Comparison of ENCODE assay signal across 10 cellular contexts in the genomic region with DNA sequence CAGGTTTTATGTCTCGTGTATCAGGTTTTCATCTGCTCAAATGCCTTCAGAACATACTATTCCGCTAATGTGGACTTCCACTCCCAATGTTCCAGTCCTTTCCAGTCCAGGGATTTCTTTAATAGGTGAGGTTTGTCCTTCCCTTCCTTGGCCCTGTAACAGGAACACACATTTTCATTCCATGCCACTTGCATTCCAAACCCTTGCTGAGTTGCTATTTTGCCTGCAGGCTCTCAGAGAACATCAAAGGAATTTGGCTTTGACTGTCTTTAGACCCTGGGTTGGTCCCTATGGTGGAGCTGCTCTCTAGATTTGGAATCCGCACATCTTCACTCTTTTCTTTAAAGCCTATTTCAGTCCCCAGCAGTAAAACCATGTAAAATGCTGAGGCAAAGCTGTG. TPM values are rescaled to one million over a fixed set of nuclear protein-coding genes. Genes with fewer than 3 reads are reported as not detected.
A peak's percentile ranks its signal among the peaks of the same experiment; 100 is the strongest.
DNase-seq lines count a peak whose midpoint lies in the region; TF ChIP-seq lines count a peak whose summit lies in the region.
"Had no signal": no experiment of that assay in that cellular context is flagged by ENCODE, and none has a peak within 500 bp of the region (broad histone marks: within the 10 kb centered on the region; RNA-seq: fewer than 3 reads in every experiment).

No MANE protein-coding gene starts in this region.

- H2AFZ ChIP-seq in OCI-LY3 (ENCODE audit: low read depth, low read length) (no peak overlapping the region), neural progenitor cell (replicated peaks) (peak overlapping the region; percentile 94)

- TF ChIP-seq CTCF in OCI-LY3 (IDR thresholded peaks at IDR 0.05; ENCODE audit: low read depth, low read length) = no peak
- TF ChIP-seq CTCF in epithelial cell of proximal tubule (conservative IDR thresholded peaks at IDR 0.05; ENCODE audit: low read depth, low read length) = no peak
- no peak for TF ChIP-seq CTCF in neural progenitor cell (IDR thresholded peaks at IDR 0.05)
- no peak for TF ChIP-seq CTCF in lower leg skin (IDR thresholded peaks at IDR 0.05)
- TF ChIP-seq CTCF in breast epithelium (IDR thresholded peaks at IDR 0.05) = no peak
- TF ChIP-seq CTCF in vagina (IDR thresholded peaks at IDR 0.05) = no peak

- 73 to 75% methylated on average over 3 of the region's 3 CpGs for WGBS in lower leg skin, 2 donors

- H3K9ac ChIP-seq in OCI-LY3 (ENCODE audit: low read length) = no peak overlapping the region
- H3K9ac ChIP-seq in neural progenitor cell = no peak overlapping the region

- DNase-seq in EL (peak; percentile 63), epithelial cell of proximal tubule (ENCODE audit: low read depth) (no peak), neural progenitor cell (ENCODE audit: low spot score) (peak; percentile 52), globus pallidus (ENCODE audit: low spot score) (no peak), lower leg skin (ENCODE audit: low spot score in 2 of 2) (no peak), breast epithelium (ENCODE audit: low spot score in 2 of 2) (no peak), vagina (ENCODE audit: extremely low spot score in 2 of 2) (no peak)
- DNase-seq: activated CD4-positive, alpha-beta T cell treated with anti-CD3 and anti-CD28 coated beads, Interleukin-2, amount 50 U/mL, for 4 hours; NCI-H1092 treated with DMSO at 0.1 percent for 48 hours had no signal

- H3K27ac Mint-ChIP-seq in neural progenitor cell = peak overlapping the region; percentile 2

- H3K79me2 ChIP-seq in OCI-LY3 (ENCODE audit: low read length) = no peaks in the 10 kb centered on the region
- no peaks in the 10 kb centered on the region for H3K79me2 ChIP-seq in neural progenitor cell (ENCODE audit: low read depth)

- no peak overlapping the region for H3K27ac ChIP-seq in OCI-LY3 (ENCODE audit: low read length)
- no peak overlapping the region for H3K27ac ChIP-seq in neural progenitor cell
- H3K27ac ChIP-seq in breast epithelium = no peak overlapping the region
- no peak overlapping the region for H3K27ac ChIP-seq in vagina

- H3K4me1 ChIP-seq in OCI-LY3 (ENCODE audit: low read length) (peaks cover 49% of the 10 kb centered on the region), neural progenitor cell (peaks cover 5% of the 10 kb centered on the region), breast epithelium (no peaks in the 10 kb centered on the region), vagina (peaks cover 7% of the 10 kb centered on the region)

- H3K9me3 Mint-ChIP-seq in neural progenitor cell = peaks cover 4% of the 10 kb centered on the region

- peaks cover 12% of the 10 kb centered on the region for H3K36me3 ChIP-seq in OCI-LY3 (replicated peaks; ENCODE audit: low read depth, low read length)
- H3K36me3 ChIP-seq in neural progenitor cell = no peaks in the 10 kb centered on the region
- H3K36me3 ChIP-seq in breast epithelium = no peaks in the 10 kb centered on the region
- no peaks in the 10 kb centered on the region for H3K36me3 ChIP-seq in vagina

- H3K36me3 Mint-ChIP-seq in neural progenitor cell = no peaks in the 10 kb centered on the region

- intact Hi-C loops in lower leg skin (cut with DNase I; ENCODE audit: low total_unique reads) (no loop called here), breast epithelium (cut with DNase I; ENCODE audit: low total_unique reads) (no loop called here), vagina (cut with DNase I) (no loop called here)

- peaks cover 7% of the 10 kb centered on the region for H3K27me3 Mint-ChIP-seq in neural progenitor cell (ENCODE audit: insufficient read depth, low read depth)

- TF ChIP-seq POLR2A in lower leg skin (IDR thresholded peaks at IDR 0.05) = no peak
- TF ChIP-seq POLR2A in breast epithelium (IDR thresholded peaks at IDR 0.05) = no peak
- no peak for TF ChIP-seq POLR2A in vagina (IDR thresholded peaks at IDR 0.05)

- H4K20me1 ChIP-seq in OCI-LY3 (ENCODE audit: insufficient read depth, low read length) (no peaks in the 10 kb centered on the region), neural progenitor cell (ENCODE audit: low read depth) (no peaks in the 10 kb centered on the region)

- peaks cover 6% of the 10 kb centered on the region for H3F3A ChIP-seq in neural progenitor cell (ENCODE audit: low read depth)

- H3K27me3 ChIP-seq in OCI-LY3 (ENCODE audit: low read depth, low read length) = no peaks in the 10 kb centered on the region
- peaks cover 23% of the 10 kb centered on the region for H3K27me3 ChIP-seq in neural progenitor cell
- no peaks in the 10 kb centered on the region for H3K27me3 ChIP-seq in breast epithelium
- no peaks in the 10 kb centered on the region for H3K27me3 ChIP-seq in vagina

- H3K4me1 Mint-ChIP-seq in neural progenitor cell = peaks cover 29% of the 10 kb centered on the region

- H3K4me3 ChIP-seq in OCI-LY3 (ENCODE audit: low read length) (peak overlapping the region; percentile 76; the same call in 1 of the 2 replicates), epithelial cell of proximal tubule (ENCODE audit: low read depth, low read length) (peak overlapping the region; percentile 65), neural progenitor cell (peak overlapping the region; percentile 57), lower leg skin (ENCODE audit: low read depth, poor library complexity, severe bottlenecking) (no peak overlapping the region), breast epithelium (no peak overlapping the region), vagina (no peak overlapping the region)

- H3K9me3 ChIP-seq in OCI-LY3 (ENCODE audit: insufficient read depth, low read length) = peaks cover 5% of the 10 kb centered on the region; the same call in 1 of the 2 replicates
- H3K9me3 ChIP-seq in neural progenitor cell (ENCODE audit: low read depth) = no peaks in the 10 kb centered on the region
- H3K9me3 ChIP-seq in breast epithelium = no peaks in the 10 kb centered on the region
- H3K9me3 ChIP-seq in vagina = no peaks in the 10 kb centered on the region

- peak overlapping the region; percentile 73 for H3K4me3 Mint-ChIP-seq in neural progenitor cell

- H3K4me2 ChIP-seq in OCI-LY3 (ENCODE audit: low read length) = peak overlapping the region; percentile 38
- H3K4me2 ChIP-seq in neural progenitor cell = peak overlapping the region; percentile 82

RNA-seq across cellular contexts. Expression of a gene that starts 12.3 kb away (rescaled TPM):
- total RNA-seq in epithelial cell of proximal tubule (121 and 166 TPM in 2 replicates), neural progenitor cell (ENCODE audit: low replicate concordance) (30.3 and 54.4 TPM in 2 replicates), lower leg skin (10 to 100 TPM; 21.2 to 58.0 (median 31.1) TPM), breast epithelium (100 to 1,000 TPM in 2 of 3 donors, 10 to 100 TPM in 1; 20.3 to 223 (median 118) TPM), vagina (15.2 TPM)

Comparison
In these comparisons a context has a peak if more than half of its experiments do, and no peak if none do; other contexts are left out.
1. DNase-seq: peak in EL (single experiment) and neural progenitor cell (single experiment); none in epithelial cell of proximal tubule (single experiment), globus pallidus (single experiment), lower leg skin (0 of 2), breast epithelium (0 of 2) and vagina (0 of 2).
2. H3K4me3 ChIP-seq: peak in OCI-LY3 (single experiment), epithelial cell of proximal tubule (single experiment) and neural progenitor cell (single experiment); none in lower leg skin (single experiment), breast epithelium (0 of 3) and vagina (0 of 2).